In the genomic region with DNA sequence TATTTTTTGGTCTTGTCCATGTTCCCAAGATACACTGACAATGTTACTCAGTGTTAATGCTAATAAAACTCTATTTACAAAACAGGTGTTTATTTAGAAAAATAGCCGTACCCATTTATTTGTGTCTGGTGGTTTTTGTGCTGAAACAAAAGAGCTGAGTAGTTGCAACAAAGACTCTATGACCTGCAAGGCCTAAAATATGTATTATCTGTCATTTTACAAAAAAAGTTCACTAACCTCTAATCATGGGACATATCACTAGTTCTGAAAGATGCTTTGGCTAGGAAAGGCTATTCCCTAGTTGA, we compare ENCODE assay signal across 1 cellular context.
TF ChIP-seq lines count a peak whose summit lies in the region.

No MANE protein-coding gene starts in this region.

TF ChIP-seq in GM12878, 131 proteins besides CTCF, POLR2A, EP300 and RAD21:
- TF ChIP-seq SMAD5 (IDR thresholded peaks at IDR 0.05; ENCODE audit: low read depth) (no peak), ATF2 (IDR thresholded peaks at IDR 0.05; ENCODE audit: low read length) (0 out of 2 replicates have a peak, but pooled peaks have one; percentile 12), RAD51 (IDR thresholded peaks at IDR 0.05) (no peak), IRF3 (IDR thresholded peaks at IDR 0.05) (no peak), CREM (IDR thresholded peaks at IDR 0.05; ENCODE audit: low read depth) (no peak), RB1 (IDR thresholded peaks at IDR 0.05; ENCODE audit: borderline replicate concordance) (no peak), SUZ12 (IDR thresholded peaks at IDR 0.05; ENCODE audit: unreplicated experiment) (no peak)
- TF ChIP-seq, protein P1, sequence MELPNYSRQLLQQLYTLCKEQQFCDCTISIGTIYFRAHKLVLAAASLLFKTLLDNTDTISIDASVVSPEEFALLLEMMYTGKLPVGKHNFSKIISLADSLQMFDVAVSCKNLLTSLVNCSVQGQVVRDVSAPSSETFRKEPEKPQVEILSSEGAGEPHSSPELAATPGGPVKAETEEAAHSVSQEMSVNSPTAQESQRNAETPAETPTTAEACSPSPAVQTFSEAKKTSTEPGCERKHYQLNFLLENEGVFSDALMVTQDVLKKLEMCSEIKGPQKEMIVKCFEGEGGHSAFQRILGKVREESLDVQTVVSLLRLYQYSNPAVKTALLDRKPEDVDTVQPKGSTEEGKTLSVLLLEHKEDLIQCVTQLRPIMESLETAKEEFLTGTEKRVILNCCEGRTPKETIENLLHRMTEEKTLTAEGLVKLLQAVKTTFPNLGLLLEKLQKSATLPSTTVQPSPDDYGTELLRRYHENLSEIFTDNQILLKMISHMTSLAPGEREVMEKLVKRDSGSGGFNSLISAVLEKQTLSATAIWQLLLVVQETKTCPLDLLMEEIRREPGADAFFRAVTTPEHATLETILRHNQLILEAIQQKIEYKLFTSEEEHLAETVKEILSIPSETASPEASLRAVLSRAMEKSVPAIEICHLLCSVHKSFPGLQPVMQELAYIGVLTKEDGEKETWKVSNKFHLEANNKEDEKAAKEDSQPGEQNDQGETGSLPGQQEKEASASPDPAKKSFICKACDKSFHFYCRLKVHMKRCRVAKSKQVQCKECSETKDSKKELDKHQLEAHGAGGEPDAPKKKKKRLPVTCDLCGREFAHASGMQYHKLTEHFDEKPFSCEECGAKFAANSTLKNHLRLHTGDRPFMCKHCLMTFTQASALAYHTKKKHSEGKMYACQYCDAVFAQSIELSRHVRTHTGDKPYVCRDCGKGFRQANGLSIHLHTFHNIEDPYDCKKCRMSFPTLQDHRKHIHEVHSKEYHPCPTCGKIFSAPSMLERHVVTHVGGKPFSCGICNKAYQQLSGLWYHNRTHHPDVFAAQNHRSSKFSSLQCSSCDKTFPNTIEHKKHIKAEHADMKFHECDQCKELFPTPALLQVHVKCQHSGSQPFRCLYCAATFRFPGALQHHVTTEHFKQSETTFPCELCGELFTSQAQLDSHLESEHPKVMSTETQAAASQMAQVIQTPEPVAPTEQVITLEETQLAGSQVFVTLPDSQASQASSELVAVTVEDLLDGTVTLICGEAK (IDR thresholded peaks at IDR 0.05; ENCODE audit: borderline replicate concordance), result no peak
